Comparison of ENCODE assay signal across 23 cellular contexts in genomic region chr22:44583854-44584253, GRCh38.
DNase-seq lines count a peak whose midpoint lies in the region; ATAC-seq and TF ChIP-seq lines count a peak whose summit lies in the region.
"Had no signal": no experiment of that assay in that cellular context is flagged by ENCODE, and none has a peak within 500 bp of the region (broad histone marks: within the 10 kb centered on the region; RNA-seq: fewer than 3 reads in every experiment).

No MANE protein-coding gene starts in this region.

- H3K27me3 Mint-ChIP-seq in activated T-cell treated with anti-CD3 and anti-CD28 coated beads, Interleukin-2, amount 50 U/mL, for 4 hours (ENCODE audit: low read depth): peaks cover 35% of the 10 kb centered on the region
- peaks cover 54% of the 10 kb centered on the region for H3K27me3 Mint-ChIP-seq in activated T-cell treated with anti-CD3 and anti-CD28 coated beads, Interleukin-2, amount 50 U/mL, for 72 hours (ENCODE audit: low read depth)
- peaks cover 55% of the 10 kb centered on the region for H3K27me3 Mint-ChIP-seq in chondrocyte (ENCODE audit: low read depth)

- peaks cover 7% of the 10 kb centered on the region for H3K4me1 Mint-ChIP-seq in activated T-cell treated with anti-CD3 and anti-CD28 coated beads, Interleukin-2, amount 50 U/mL, for 4 hours (ENCODE audit: low read depth)
- peaks cover 6% of the 10 kb centered on the region for H3K4me1 Mint-ChIP-seq in activated T-cell treated with anti-CD3 and anti-CD28 coated beads, Interleukin-2, amount 50 U/mL, for 72 hours (ENCODE audit: low read depth)
- H3K4me1 Mint-ChIP-seq in chondrocyte (ENCODE audit: low read depth): no peaks in the 10 kb centered on the region

- no peak for TF ChIP-seq CTCF in chondrocyte (IDR thresholded peaks at IDR 0.05)
- TF ChIP-seq CTCF in spleen (IDR thresholded peaks at IDR 0.05 in 8 of 11, conservative IDR thresholded peaks at IDR 0.05 in 3 of 11): no peak

- H3K4me1 ChIP-seq in spleen: no peaks in the 10 kb centered on the region
- H3K4me1 ChIP-seq: breast epithelium, heart right ventricle, pancreas had no signal

- H3K36me3 Mint-ChIP-seq in activated T-cell treated with anti-CD3 and anti-CD28 coated beads, Interleukin-2, amount 50 U/mL, for 4 hours (ENCODE audit: insufficient read depth): no peaks in the 10 kb centered on the region
- no peaks in the 10 kb centered on the region for H3K36me3 Mint-ChIP-seq in activated T-cell treated with anti-CD3 and anti-CD28 coated beads, Interleukin-2, amount 50 U/mL, for 72 hours (ENCODE audit: insufficient read depth in 2 of 2)
- H3K36me3 Mint-ChIP-seq in chondrocyte (ENCODE audit: low read depth): no peaks in the 10 kb centered on the region
- H3K36me3 Mint-ChIP-seq: CD4-positive, alpha-beta memory T cell; naive thymus-derived CD8-positive, alpha-beta T cell; stimulated activated naive B cell treated with anti-CD40 and anti-IgM and Interleukin-4, amounts not matched to agents 10 μg/mL and 1 μg/mL and 100 μg/mL, for 72 hours had no signal

- no peaks in the 10 kb centered on the region for H3K9me3 ChIP-seq in spleen
- H3K9me3 ChIP-seq: breast epithelium, heart right ventricle, pancreas had no signal

- H3K27ac ChIP-seq in spleen: no peak overlapping the region
- H3K27ac ChIP-seq: breast epithelium, heart right ventricle, pancreas, SK-N-MC had no signal

- 66 to 74% (median 67%) methylated on average over 11 to 12 of the region's 12 CpGs for WGBS in spleen, 5 donors

- H3K27me3 ChIP-seq in spleen (replicated peaks in 1 of 7): peaks cover 0 to 68% (median 12%) of the 10 kb centered on the region in 7 donors
- H3K27me3 ChIP-seq: pancreas had no signal

- no peak overlapping the region for H3K27ac Mint-ChIP-seq in activated T-cell treated with anti-CD3 and anti-CD28 coated beads, Interleukin-2, amount 50 U/mL, for 72 hours
- no peak overlapping the region for H3K27ac Mint-ChIP-seq in chondrocyte (ENCODE audit: unreplicated experiment)
- H3K27ac Mint-ChIP-seq: CD4-positive, alpha-beta memory T cell; stimulated activated naive B cell treated with anti-CD40 and anti-IgM and Interleukin-4, amounts not matched to agents 10 μg/mL and 1 μg/mL and 100 μg/mL, for 72 hours; T-helper 1 cell treated with Interleukin-12 subunit alpha and Interleukin-12 subunit beta and Interleukin-4 antibody, amounts not matched to agents 30 μg/mL and 1 μg/mL, for 36 hours had no signal

- no peak for TF ChIP-seq POLR2A in spleen (IDR thresholded peaks at IDR 0.05)

- peak; percentile 1 for DNase-seq in activated T-cell treated with anti-CD3 and anti-CD28 coated beads, Interleukin-2, amount 50 U/mL, for 4 hours
- no peak for DNase-seq in activated T-cell treated with anti-CD3 and anti-CD28 coated beads, Interleukin-2, amount 50 U/mL, for 72 hours
- DNase-seq in chondrocyte (ENCODE audit: low spot score): peak; percentile 72
- DNase-seq in islet precursor cell: peak; percentile 45
- DNase-seq in spleen: peak; percentile 52
- DNase-seq in EL: no peak
- DNase-seq in UCSD-AML1 (lab: John Stamatoyannopoulos, UW; ENCODE audit: unreplicated experiment): no peak
- DNase-seq in stimulated activated CD4-positive, alpha-beta T cell treated with anti-CD3 and anti-CD28 coated beads, Interleukin-12 subunit alpha, Interleukin-12 subunit beta, amount 100 ng/mL, for 4 hours: no peak
- DNase-seq: 8988T; activated naive CD4-positive, alpha-beta T cell treated with Interleukin-2 at 50 U/mL for 16 hours; activated T-cell treated with anti-CD3 and anti-CD28 coated beads, Interleukin-2, amount 50 U/mL, for 1 hour; amniotic stem cell; CD4-positive, alpha-beta memory T cell; effector memory CD8-positive, alpha-beta T cell; heart right ventricle; naive thymus-derived CD8-positive, alpha-beta T cell; NCI-H446 treated with DMSO at 0.1 percent for 48 hours; RPMI8226; stimulated activated naive B cell treated with anti-CD40 and anti-IgM and Interleukin-4, amounts not matched to agents 10 μg/mL and 1 μg/mL and 100 μg/mL, for 72 hours had no signal

- H3K4me3 Mint-ChIP-seq in activated T-cell treated with anti-CD3 and anti-CD28 coated beads, Interleukin-2, amount 50 U/mL, for 4 hours: no peak overlapping the region
- no peak overlapping the region for H3K4me3 Mint-ChIP-seq in activated T-cell treated with anti-CD3 and anti-CD28 coated beads, Interleukin-2, amount 50 U/mL, for 72 hours
- H3K4me3 Mint-ChIP-seq in chondrocyte (ENCODE audit: unreplicated experiment): no peak overlapping the region
- H3K4me3 Mint-ChIP-seq: CD4-positive, alpha-beta memory T cell; effector memory CD8-positive, alpha-beta T cell; naive thymus-derived CD8-positive, alpha-beta T cell; stimulated activated naive B cell treated with anti-CD40 and anti-IgM and Interleukin-4, amounts not matched to agents 10 μg/mL and 1 μg/mL and 100 μg/mL, for 72 hours; T-helper 1 cell treated with Interleukin-12 subunit alpha and Interleukin-12 subunit beta and Interleukin-4 antibody, amounts not matched to agents 30 μg/mL and 1 μg/mL, for 36 hours had no signal

- H3K9me3 Mint-ChIP-seq in activated T-cell treated with anti-CD3 and anti-CD28 coated beads, Interleukin-2, amount 50 U/mL, for 4 hours: no peaks in the 10 kb centered on the region
- H3K9me3 Mint-ChIP-seq in activated T-cell treated with anti-CD3 and anti-CD28 coated beads, Interleukin-2, amount 50 U/mL, for 72 hours: no peaks in the 10 kb centered on the region
- H3K9me3 Mint-ChIP-seq in chondrocyte (ENCODE audit: low read depth): no peaks in the 10 kb centered on the region
- H3K9me3 Mint-ChIP-seq: CD4-positive, alpha-beta memory T cell; effector memory CD8-positive, alpha-beta T cell; naive thymus-derived CD8-positive, alpha-beta T cell; stimulated activated naive B cell treated with anti-CD40 and anti-IgM and Interleukin-4, amounts not matched to agents 10 μg/mL and 1 μg/mL and 100 μg/mL, for 72 hours; T-helper 1 cell treated with Interleukin-12 subunit alpha and Interleukin-12 subunit beta and Interleukin-4 antibody, amounts not matched to agents 30 μg/mL and 1 μg/mL, for 36 hours had no signal

- H3K4me3 ChIP-seq in spleen: no peak overlapping the region
- H3K4me3 ChIP-seq: breast epithelium, heart right ventricle, pancreas, SK-N-MC had no signal

- intact Hi-C loops in spleen (cut with DNase I; ENCODE audit: low total_unique reads): no loop called here

- no peaks in the 10 kb centered on the region for H3K36me3 ChIP-seq in spleen
- H3K36me3 ChIP-seq: breast epithelium, heart right ventricle, pancreas had no signal

- ATAC-seq in activated T-cell treated with anti-CD3 and anti-CD28 coated beads, Interleukin-2, amount 50 U/mL, for 4 hours: no peak
- no peak for ATAC-seq in activated T-cell treated with anti-CD3 and anti-CD28 coated beads, Interleukin-2, amount 50 U/mL, for 72 hours (replicated peaks in 1 of 2)
- ATAC-seq: effector memory CD8-positive, alpha-beta T cell; naive thymus-derived CD8-positive, alpha-beta T cell; stimulated activated naive B cell treated with anti-CD40 and anti-IgM and Interleukin-4, amounts not matched to agents 10 μg/mL and 1 μg/mL and 100 μg/mL, for 72 hours had no signal

Comparison
In these comparisons a context has a peak if more than half of its experiments do, and no peak if none do; other contexts are left out.
1. DNase-seq: peak in activated T-cell treated with anti-CD3 and anti-CD28 coated beads, Interleukin-2, amount 50 U/mL, for 4 hours (single experiment), chondrocyte (single experiment), islet precursor cell (single experiment) and spleen (single experiment); none in activated T-cell treated with anti-CD3 and anti-CD28 coated beads, Interleukin-2, amount 50 U/mL, for 72 hours (0 of 2), EL (single experiment), UCSD-AML1 (single experiment) and stimulated activated CD4-positive, alpha-beta T cell treated with anti-CD3 and anti-CD28 coated beads, Interleukin-12 subunit alpha, Interleukin-12 subunit beta, amount 100 ng/mL, for 4 hours (single experiment).